Comparison of ENCODE assay signal across 8 cellular contexts in the genomic region with DNA sequence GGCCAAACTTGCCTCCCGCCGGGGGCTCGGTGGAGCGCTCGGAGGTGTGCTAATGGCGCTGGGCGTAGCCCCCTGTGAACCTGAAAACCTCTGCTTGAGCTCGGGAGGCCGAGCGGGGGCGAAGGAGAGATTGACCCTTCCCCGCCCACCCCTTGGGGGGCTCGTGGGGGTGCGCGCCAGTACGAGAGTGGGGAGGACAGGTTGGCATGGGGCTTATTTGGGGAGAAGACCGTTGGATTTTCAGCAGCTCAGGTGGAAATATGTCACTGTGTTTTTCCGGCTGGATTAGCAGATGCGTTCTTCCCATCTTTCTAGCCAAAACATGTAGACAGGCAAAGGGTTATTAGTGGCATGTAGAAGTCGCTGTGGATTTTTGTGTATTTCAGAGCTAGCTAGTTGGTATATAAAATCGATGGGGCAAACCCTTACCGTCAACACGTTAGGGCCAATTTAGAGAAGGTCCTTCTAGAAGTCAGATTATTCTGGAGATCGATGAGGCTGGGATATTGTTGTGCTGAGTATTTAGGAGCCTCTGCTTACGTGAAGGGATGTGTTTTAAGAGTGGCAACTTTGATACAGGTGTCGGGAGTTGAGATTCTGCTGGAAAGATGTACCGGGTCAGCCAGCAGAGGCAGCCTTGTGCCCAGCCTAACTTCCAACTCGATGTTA. TPM values are rescaled to one million over a fixed set of nuclear protein-coding genes. Genes with fewer than 3 reads are reported as not detected.
DNase-seq lines count a peak whose midpoint lies in the region; ATAC-seq and TF ChIP-seq lines count a peak whose summit lies in the region.

No MANE protein-coding gene starts in this region.

- H3K9me3 ChIP-seq in CD8-positive, alpha-beta T cell (ENCODE audit: low read length): no peaks in the 10 kb centered on the region
- no peaks in the 10 kb centered on the region for H3K9me3 ChIP-seq in muscle layer of duodenum (ENCODE audit: control insufficient read depth in 1 of 2, low read length in 2 of 2)
- H3K9me3 ChIP-seq in upper lobe of right lung: no peaks in the 10 kb centered on the region

- H3K4me1 ChIP-seq in CD8-positive, alpha-beta T cell (ENCODE audit: insufficient read depth, low read length): peaks cover 23% of the 10 kb centered on the region
- H3K4me1 ChIP-seq in muscle layer of duodenum (ENCODE audit: control insufficient read depth in 1 of 2, insufficient read depth in 2 of 2, low read length in 2 of 2): peaks cover 24 to 31% of the 10 kb centered on the region in 2 donors
- H3K4me1 ChIP-seq in upper lobe of right lung: peaks cover 47% of the 10 kb centered on the region

- H3K36me3 Mint-ChIP-seq in CD8-positive, alpha-beta T cell: peaks cover 13% of the 10 kb centered on the region
- peaks cover 12% of the 10 kb centered on the region for H3K36me3 Mint-ChIP-seq in activated CD8-positive, alpha-beta memory T cell treated with anti-CD3 and anti-CD28 coated beads, Interleukin-2, amount 10 ng/mL, durations not matched to agents 7 days and 5 days

- peak overlapping the region; percentile 81 for H3K4me3 ChIP-seq in CD8-positive, alpha-beta T cell (ENCODE audit: low read depth, low read length)
- H3K4me3 ChIP-seq in muscle layer of duodenum (ENCODE audit: low read depth in 1 of 2, low read length in 2 of 2) (peak overlapping the region; percentile 77 to 95), upper lobe of right lung (peak overlapping the region; percentile 92)

- peaks cover 53% of the 10 kb centered on the region for H3K4me1 Mint-ChIP-seq in CD8-positive, alpha-beta T cell (ENCODE audit: low read depth)
- peaks cover 56% of the 10 kb centered on the region for H3K4me1 Mint-ChIP-seq in activated CD8-positive, alpha-beta memory T cell treated with anti-CD3 and anti-CD28 coated beads, Interleukin-2, amount 10 ng/mL, durations not matched to agents 7 days and 5 days

- intact Hi-C loops in CD8-positive, alpha-beta T cell (cut with DNase I, micrococcal nuclease): loop anchor here (2.0 to 10.0 kb wide), 5 partner anchors 94 to 1476 kb away; partner anchors contain the start of genes RNF146 (in 2 of the 2) and TRMT11 (in 1 of the 2)
- intact Hi-C loops in upper lobe of right lung (cut with DNase I): loop anchor here (10.0 kb wide), 1 partner anchor 164 kb away; the partner anchor contains the start of gene HINT3

- no peaks in the 10 kb centered on the region for H3K27me3 ChIP-seq in CD8-positive, alpha-beta T cell (ENCODE audit: insufficient read depth, low read length)
- H3K27me3 ChIP-seq in muscle layer of duodenum (ENCODE audit: low read depth, low read length): no peaks in the 10 kb centered on the region
- no peaks in the 10 kb centered on the region for H3K27me3 ChIP-seq in upper lobe of right lung

- DNase-seq in CD8-positive, alpha-beta T cell: peak; percentile 11 to 62 (median 44)
- DNase-seq in NCI-H748 (lab: John Stamatoyannopoulos, UW; ENCODE audit: unreplicated experiment) (peak; percentile 73), upper lobe of right lung (no peak)
- DNase-seq in activated CD8-positive, alpha-beta memory T cell treated with anti-CD3 and anti-CD28 coated beads, Interleukin-2, amount 10 ng/mL, durations not matched to agents 7 days and 5 days: peak; percentile 74

- peak; percentile 39 for ATAC-seq in CD8-positive, alpha-beta T cell
- ATAC-seq in GM19035 (IDR thresholded peaks at IDR 0.05; ENCODE audit: unreplicated experiment) (peak; percentile 33), HG03280 (IDR thresholded peaks at IDR 0.05; ENCODE audit: unreplicated experiment) (peak; percentile 42), esophagus mucosa (peak; percentile 57), upper lobe of right lung (peak; percentile 55)
- peak; percentile 41 for ATAC-seq in activated CD8-positive, alpha-beta memory T cell treated with anti-CD3 and anti-CD28 coated beads, Interleukin-2, amount 10 ng/mL, durations not matched to agents 7 days and 5 days

- H3K27ac ChIP-seq in CD8-positive, alpha-beta T cell (ENCODE audit: low read depth, low read length): peak overlapping the region; percentile 72
- peak overlapping the region; percentile 72 for H3K27ac ChIP-seq in muscle layer of duodenum (ENCODE audit: low read length)
- peak overlapping the region; percentile 96 for H3K27ac ChIP-seq in upper lobe of right lung

- POLR2A ChIA-PET in CD8-positive, alpha-beta T cell (lab: Charles Lee): interaction anchor here (0.6 to 6.6 kb wide), 34 partner anchors 8 to 1475 kb away, joined by 3 to 257 read pairs (median 5); partner anchors contain the start of genes HDDC2, HEY2, HINT3 and RNF146

- H3K36me3 ChIP-seq in CD8-positive, alpha-beta T cell (ENCODE audit: insufficient read depth, low read length): no peaks in the 10 kb centered on the region
- H3K36me3 ChIP-seq in muscle layer of duodenum (ENCODE audit: control insufficient read depth in 1 of 2, insufficient read depth in 2 of 2, low read length in 2 of 2): no peaks in the 10 kb centered on the region
- H3K36me3 ChIP-seq in upper lobe of right lung: no peaks in the 10 kb centered on the region

- CTCF ChIA-PET in CD8-positive, alpha-beta T cell (lab: Charles Lee): interaction anchor here (0.6 to 5.2 kb wide), 26 partner anchors 10 to 195 kb away, joined by 3 to 54 read pairs (median 8); partner anchors contain the start of genes HINT3 and TRMT11
- CTCF ChIA-PET in activated CD8-positive, alpha-beta memory T cell treated with anti-CD3 and anti-CD28 coated beads, Interleukin-2, amount 10 ng/mL, durations not matched to agents 7 days and 5 days (lab: Charles Lee): interaction anchor here (0.7 to 8.8 kb wide), 37 partner anchors 10 to 490 kb away, joined by 3 to 135 read pairs (median 6); partner anchors contain the start of genes HDDC2, HINT3 and TRMT11

- H3K27me3 Mint-ChIP-seq in CD8-positive, alpha-beta T cell (ENCODE audit: low read depth): no peaks in the 10 kb centered on the region
- H3K27me3 Mint-ChIP-seq in activated CD8-positive, alpha-beta memory T cell treated with anti-CD3 and anti-CD28 coated beads, Interleukin-2, amount 10 ng/mL, durations not matched to agents 7 days and 5 days: no peaks in the 10 kb centered on the region

- H3K9me3 Mint-ChIP-seq in CD8-positive, alpha-beta T cell: no peaks in the 10 kb centered on the region
- no peaks in the 10 kb centered on the region for H3K9me3 Mint-ChIP-seq in activated CD8-positive, alpha-beta memory T cell treated with anti-CD3 and anti-CD28 coated beads, Interleukin-2, amount 10 ng/mL, durations not matched to agents 7 days and 5 days (ENCODE audit: low read depth)

- H3K4me3 Mint-ChIP-seq in CD8-positive, alpha-beta T cell: peak overlapping the region; percentile 91
- peak overlapping the region; percentile 92 for H3K4me3 Mint-ChIP-seq in activated CD8-positive, alpha-beta memory T cell treated with anti-CD3 and anti-CD28 coated beads, Interleukin-2, amount 10 ng/mL, durations not matched to agents 7 days and 5 days

- peak overlapping the region; percentile 88 for H3K27ac Mint-ChIP-seq in CD8-positive, alpha-beta T cell
- H3K27ac Mint-ChIP-seq in activated CD8-positive, alpha-beta memory T cell treated with anti-CD3 and anti-CD28 coated beads, Interleukin-2, amount 10 ng/mL, durations not matched to agents 7 days and 5 days: peak overlapping the region; percentile 82

- peak; percentile 59 for TF ChIP-seq CTCF in CD8-positive, alpha-beta T cell (IDR thresholded peaks at IDR 0.05)
- TF ChIP-seq CTCF in upper lobe of right lung (IDR thresholded peaks at IDR 0.05): peak; percentile 60

RNA-seq across cellular contexts. Expression of gene NCOA7, which starts 0.5 kb away (rescaled TPM):
- total RNA-seq in CD8-positive, alpha-beta T cell: 10 to 100 TPM; 27.2 to 28.6 TPM
- total RNA-seq in activated CD8-positive, alpha-beta memory T cell treated with anti-CD3 and anti-CD28 coated beads, Interleukin-2, amount 10 ng/mL, durations not matched to agents 7 days and 5 days: 10 to 100 TPM; 45.3 to 46.9 TPM
- total RNA-seq in esophagus mucosa (59.8 TPM), upper lobe of right lung (80.8 TPM)

RNA-seq across cellular contexts. Expression of gene HEY2, which starts 41.9 kb away (rescaled TPM):
- total RNA-seq in CD8-positive, alpha-beta T cell: under 1 TPM; 0.11 to 0.33 TPM
- not detected for total RNA-seq in activated CD8-positive, alpha-beta memory T cell treated with anti-CD3 and anti-CD28 coated beads, Interleukin-2, amount 10 ng/mL, durations not matched to agents 7 days and 5 days
- 1.6 TPM for total RNA-seq in esophagus mucosa
- 2.2 TPM for total RNA-seq in upper lobe of right lung
